Comparison of ENCODE assay signal across 12 cellular contexts in the genomic region with DNA sequence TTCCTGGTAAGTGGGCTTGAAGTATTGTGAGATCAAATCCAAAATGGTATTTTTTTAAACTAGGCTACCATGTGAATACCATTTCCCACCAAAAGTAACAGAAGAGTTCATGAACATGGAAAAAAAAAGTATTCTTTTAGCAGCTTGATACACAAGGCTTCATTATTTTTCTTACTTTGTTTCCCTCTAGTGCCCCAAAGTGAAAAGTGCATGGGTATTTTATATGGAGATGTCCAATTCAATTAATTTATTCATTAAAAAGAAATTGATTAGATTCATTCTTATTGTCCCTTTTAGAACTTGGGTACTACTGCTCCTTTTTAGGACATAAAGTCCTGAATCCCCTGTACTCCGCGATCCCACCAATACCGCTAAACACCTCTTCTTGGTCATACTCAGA. TPM values are rescaled to one million over a fixed set of nuclear protein-coding genes. Genes with fewer than 3 reads are reported as not detected.
A peak's percentile ranks its signal among the peaks of the same experiment; 100 is the strongest.
DNase-seq lines count a peak whose midpoint lies in the region; ATAC-seq and TF ChIP-seq lines count a peak whose summit lies in the region.
"Had no signal": no experiment of that assay in that cellular context is flagged by ENCODE, and none has a peak within 500 bp of the region (broad histone marks: within the 10 kb centered on the region; RNA-seq: fewer than 3 reads in every experiment).

No MANE protein-coding gene starts in this region.

- ATAC-seq in GM18517 (IDR thresholded peaks at IDR 0.05; ENCODE audit: unreplicated experiment) = no peak
- ATAC-seq in activated T-cell treated with anti-CD3 and anti-CD28 coated beads, Interleukin-2, amount 50 U/mL, for 72 hours (replicated peaks in 1 of 2) = no peak

- H3K4me1 Mint-ChIP-seq in nephron progenitor cell = no peaks in the 10 kb centered on the region
- H3K4me1 Mint-ChIP-seq in activated T-cell treated with anti-CD3 and anti-CD28 coated beads, Interleukin-2, amount 50 U/mL, for 72 hours (ENCODE audit: low read depth) = peaks cover 22% of the 10 kb centered on the region

- no peaks in the 10 kb centered on the region for H3K9me3 Mint-ChIP-seq in nephron progenitor cell
- H3K9me3 Mint-ChIP-seq in activated T-cell treated with anti-CD3 and anti-CD28 coated beads, Interleukin-2, amount 50 U/mL, for 72 hours = no peaks in the 10 kb centered on the region
- H3K9me3 Mint-ChIP-seq: T-helper 1 cell treated with Interleukin-12 subunit alpha and Interleukin-12 subunit beta and Interleukin-4 antibody, amounts not matched to agents 30 μg/mL and 1 μg/mL, for 36 hours had no signal

- TF ChIP-seq CTCF in NB4 (IDR thresholded peaks at IDR 0.05; ENCODE audit: low read depth, low read length) = no peak
- TF ChIP-seq CTCF in breast epithelium (IDR thresholded peaks at IDR 0.05) = peak in 2 of 3 donors; percentile 7 to 10
- peak; percentile 9 for TF ChIP-seq CTCF in nephron progenitor cell (IDR thresholded peaks at IDR 0.05)
- no peak for TF ChIP-seq CTCF in lower leg skin (IDR thresholded peaks at IDR 0.05)

- H3K27me3 Mint-ChIP-seq in nephron progenitor cell (ENCODE audit: low read depth, poor library complexity) = no peaks in the 10 kb centered on the region
- H3K27me3 Mint-ChIP-seq in activated T-cell treated with anti-CD3 and anti-CD28 coated beads, Interleukin-2, amount 50 U/mL, for 72 hours (ENCODE audit: low read depth) = peaks cover 4% of the 10 kb centered on the region

- TF ChIP-seq POLR2A in NB4 (IDR thresholded peaks at IDR 0.05; ENCODE audit: extremely low read depth, insufficient read length) (no peak), breast epithelium (IDR thresholded peaks at IDR 0.05) (no peak), lower leg skin (IDR thresholded peaks at IDR 0.05) (no peak)

- no peaks in the 10 kb centered on the region for H3K9me3 ChIP-seq in breast epithelium
- H3K9me3 ChIP-seq: prostate gland had no signal

- H3K27ac ChIP-seq in breast epithelium = no peak overlapping the region
- H3K27ac ChIP-seq: prostate gland had no signal

- DNase-seq in GM03348 (ENCODE audit: low spot score) (peak; percentile 21), NB4 (ENCODE audit: low read depth) (peak; percentile 37), breast epithelium (ENCODE audit: low spot score in 2 of 2) (no peak), nephron progenitor cell (no peak), NCI-H2196 treated with DMSO at 0.1 percent for 48 hours (lab: John Stamatoyannopoulos, UW; ENCODE audit: unreplicated experiment) (no peak), lower leg skin (ENCODE audit: low spot score in 2 of 2) (no peak)
- DNase-seq in activated T-cell treated with anti-CD3 and anti-CD28 coated beads, Interleukin-2, amount 50 U/mL, for 72 hours = no peak
- DNase-seq: dermis blood vessel endothelial cell, NCI-H2081 treated with DMSO at 0.1 percent for 48 hours had no signal

- H3K27me3 ChIP-seq in breast epithelium = no peaks in the 10 kb centered on the region

- no peak overlapping the region for H3K27ac Mint-ChIP-seq in nephron progenitor cell
- H3K27ac Mint-ChIP-seq in activated T-cell treated with anti-CD3 and anti-CD28 coated beads, Interleukin-2, amount 50 U/mL, for 72 hours = no peak overlapping the region
- H3K27ac Mint-ChIP-seq: T-helper 1 cell treated with Interleukin-12 subunit alpha and Interleukin-12 subunit beta and Interleukin-4 antibody, amounts not matched to agents 30 μg/mL and 1 μg/mL, for 36 hours had no signal

- H3K4me3 ChIP-seq in NB4 (ENCODE audit: low read depth, low read length) = no peak overlapping the region
- no peak overlapping the region for H3K4me3 ChIP-seq in breast epithelium
- no peak overlapping the region for H3K4me3 ChIP-seq in lower leg skin (ENCODE audit: low read depth, poor library complexity, severe bottlenecking)
- H3K4me3 ChIP-seq: prostate gland had no signal

- intact Hi-C loops in breast epithelium (cut with DNase I; ENCODE audit: low total_unique reads) = no loop called here
- intact Hi-C loops in lower leg skin (cut with DNase I; ENCODE audit: low total_unique reads) = no loop called here

- no peaks in the 10 kb centered on the region for H3K36me3 ChIP-seq in breast epithelium
- H3K36me3 ChIP-seq: prostate gland had no signal

- H3K36me3 Mint-ChIP-seq in nephron progenitor cell (ENCODE audit: low read depth) = no peaks in the 10 kb centered on the region
- no peaks in the 10 kb centered on the region for H3K36me3 Mint-ChIP-seq in activated T-cell treated with anti-CD3 and anti-CD28 coated beads, Interleukin-2, amount 50 U/mL, for 72 hours (ENCODE audit: insufficient read depth in 2 of 2)

- H3K4me3 Mint-ChIP-seq in nephron progenitor cell = no peak overlapping the region
- no peak overlapping the region for H3K4me3 Mint-ChIP-seq in activated T-cell treated with anti-CD3 and anti-CD28 coated beads, Interleukin-2, amount 50 U/mL, for 72 hours
- H3K4me3 Mint-ChIP-seq: T-helper 1 cell treated with Interleukin-12 subunit alpha and Interleukin-12 subunit beta and Interleukin-4 antibody, amounts not matched to agents 30 μg/mL and 1 μg/mL, for 36 hours had no signal

- WGBS in lower leg skin, 2 donors = 92 to 94% methylated on average over 3 of the region's 3 CpGs

- H3K4me1 ChIP-seq in breast epithelium = peaks cover 0 to 6% of the 10 kb centered on the region in 2 donors

RNA-seq across cellular contexts. Expression of a gene that starts 28.6 kb away (rescaled TPM):
- under 1 TPM in 2 of 3 donors, not detected in 1; under 0.01 to 0.88 TPM for total RNA-seq in breast epithelium
- not detected for total RNA-seq in activated T-cell treated with anti-CD3 and anti-CD28 coated beads, Interleukin-2, amount 50 U/mL, for 72 hours
- total RNA-seq in lower leg skin = 100 to 1,000 TPM; 298 to 628 (median 352) TPM

Comparison
In these comparisons a context has a peak if more than half of its experiments do, and no peak if none do; other contexts are left out.
1. DNase-seq: peak in GM03348 (single experiment) and NB4 (single experiment); none in breast epithelium (0 of 2), nephron progenitor cell (single experiment), activated T-cell treated with anti-CD3 and anti-CD28 coated beads, Interleukin-2, amount 50 U/mL, for 72 hours (0 of 2), NCI-H2196 treated with DMSO at 0.1 percent for 48 hours (single experiment) and lower leg skin (0 of 2).
2. CTCF ChIP-seq: peak in breast epithelium (2 of 3) and nephron progenitor cell (single experiment); none in NB4 (single experiment) and lower leg skin (0 of 3).
3. RNA of a gene that starts 28.6 kb away (total RNA-seq): 298 to 628 TPM in lower leg skin; under 0.01 to 0.88 TPM in breast epithelium and not detected in activated T-cell treated with anti-CD3 and anti-CD28 coated beads, Interleukin-2, amount 50 U/mL, for 72 hours; every median in the first group is over 100 times any median in the second.